Comparison of ENCODE assay signal across 1 cellular context in the genomic region with DNA sequence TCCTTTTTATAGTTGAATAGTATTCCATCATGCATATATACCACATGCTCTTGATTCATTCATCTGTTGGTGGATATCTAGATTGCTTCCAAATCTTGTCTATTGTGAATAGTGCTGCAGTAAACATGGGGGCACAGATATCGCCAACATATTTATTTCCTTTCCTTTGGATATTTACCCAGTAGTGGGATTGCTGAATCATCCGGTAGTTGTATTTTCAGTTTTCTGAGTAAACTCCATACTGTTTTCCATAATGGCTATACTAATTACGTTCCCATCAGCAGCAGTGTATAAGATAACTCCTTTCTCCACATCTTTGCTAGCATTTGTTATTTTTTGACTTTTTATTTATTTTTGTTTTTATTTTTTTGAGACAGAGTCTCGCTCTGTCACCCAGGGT.
TF ChIP-seq lines count a peak whose summit lies in the region.

No MANE protein-coding gene starts in this region.

TF ChIP-seq in K562, 482 proteins besides CTCF, POLR2A, EP300 and RAD21:
- no peak for TF ChIP-seq CAMTA2 (CRISPR knock-in tag; conservative IDR thresholded peaks at IDR 0.05)
- no peak for TF ChIP-seq ZNF121 (CRISPR knock-in tag; conservative IDR thresholded peaks at IDR 0.05)
- TF ChIP-seq, protein P1, sequence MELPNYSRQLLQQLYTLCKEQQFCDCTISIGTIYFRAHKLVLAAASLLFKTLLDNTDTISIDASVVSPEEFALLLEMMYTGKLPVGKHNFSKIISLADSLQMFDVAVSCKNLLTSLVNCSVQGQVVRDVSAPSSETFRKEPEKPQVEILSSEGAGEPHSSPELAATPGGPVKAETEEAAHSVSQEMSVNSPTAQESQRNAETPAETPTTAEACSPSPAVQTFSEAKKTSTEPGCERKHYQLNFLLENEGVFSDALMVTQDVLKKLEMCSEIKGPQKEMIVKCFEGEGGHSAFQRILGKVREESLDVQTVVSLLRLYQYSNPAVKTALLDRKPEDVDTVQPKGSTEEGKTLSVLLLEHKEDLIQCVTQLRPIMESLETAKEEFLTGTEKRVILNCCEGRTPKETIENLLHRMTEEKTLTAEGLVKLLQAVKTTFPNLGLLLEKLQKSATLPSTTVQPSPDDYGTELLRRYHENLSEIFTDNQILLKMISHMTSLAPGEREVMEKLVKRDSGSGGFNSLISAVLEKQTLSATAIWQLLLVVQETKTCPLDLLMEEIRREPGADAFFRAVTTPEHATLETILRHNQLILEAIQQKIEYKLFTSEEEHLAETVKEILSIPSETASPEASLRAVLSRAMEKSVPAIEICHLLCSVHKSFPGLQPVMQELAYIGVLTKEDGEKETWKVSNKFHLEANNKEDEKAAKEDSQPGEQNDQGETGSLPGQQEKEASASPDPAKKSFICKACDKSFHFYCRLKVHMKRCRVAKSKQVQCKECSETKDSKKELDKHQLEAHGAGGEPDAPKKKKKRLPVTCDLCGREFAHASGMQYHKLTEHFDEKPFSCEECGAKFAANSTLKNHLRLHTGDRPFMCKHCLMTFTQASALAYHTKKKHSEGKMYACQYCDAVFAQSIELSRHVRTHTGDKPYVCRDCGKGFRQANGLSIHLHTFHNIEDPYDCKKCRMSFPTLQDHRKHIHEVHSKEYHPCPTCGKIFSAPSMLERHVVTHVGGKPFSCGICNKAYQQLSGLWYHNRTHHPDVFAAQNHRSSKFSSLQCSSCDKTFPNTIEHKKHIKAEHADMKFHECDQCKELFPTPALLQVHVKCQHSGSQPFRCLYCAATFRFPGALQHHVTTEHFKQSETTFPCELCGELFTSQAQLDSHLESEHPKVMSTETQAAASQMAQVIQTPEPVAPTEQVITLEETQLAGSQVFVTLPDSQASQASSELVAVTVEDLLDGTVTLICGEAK (IDR thresholded peaks at IDR 0.05) = no peak
- TF ChIP-seq, protein P1 (CRISPR knock-in tag; IDR thresholded peaks at IDR 0.05) = no peak
- TF ChIP-seq BHLHE40 (IDR thresholded peaks at IDR 0.05; ENCODE audit: low read length) = no peak
- TF ChIP-seq CHD2 (IDR thresholded peaks at IDR 0.05; ENCODE audit: low read depth, low read length) = no peak
- peak; percentile 59; the same call in 1 of the 2 replicates for TF ChIP-seq NFE2 (IDR thresholded peaks at IDR 0.05; ENCODE audit: low read depth)
- TF ChIP-seq SMAD1 (IDR thresholded peaks at IDR 0.05; ENCODE audit: low read depth, low read length, partially characterized antibody) = no peak
- no peak for TF ChIP-seq HNRNPK (IDR thresholded peaks at IDR 0.05; ENCODE audit: low read depth, low read length, poor library complexity, severe bottlenecking)
- peak; percentile 55 for TF ChIP-seq C11orf30 (IDR thresholded peaks at IDR 0.05; ENCODE audit: low read depth)
- TF ChIP-seq, protein P2, sequence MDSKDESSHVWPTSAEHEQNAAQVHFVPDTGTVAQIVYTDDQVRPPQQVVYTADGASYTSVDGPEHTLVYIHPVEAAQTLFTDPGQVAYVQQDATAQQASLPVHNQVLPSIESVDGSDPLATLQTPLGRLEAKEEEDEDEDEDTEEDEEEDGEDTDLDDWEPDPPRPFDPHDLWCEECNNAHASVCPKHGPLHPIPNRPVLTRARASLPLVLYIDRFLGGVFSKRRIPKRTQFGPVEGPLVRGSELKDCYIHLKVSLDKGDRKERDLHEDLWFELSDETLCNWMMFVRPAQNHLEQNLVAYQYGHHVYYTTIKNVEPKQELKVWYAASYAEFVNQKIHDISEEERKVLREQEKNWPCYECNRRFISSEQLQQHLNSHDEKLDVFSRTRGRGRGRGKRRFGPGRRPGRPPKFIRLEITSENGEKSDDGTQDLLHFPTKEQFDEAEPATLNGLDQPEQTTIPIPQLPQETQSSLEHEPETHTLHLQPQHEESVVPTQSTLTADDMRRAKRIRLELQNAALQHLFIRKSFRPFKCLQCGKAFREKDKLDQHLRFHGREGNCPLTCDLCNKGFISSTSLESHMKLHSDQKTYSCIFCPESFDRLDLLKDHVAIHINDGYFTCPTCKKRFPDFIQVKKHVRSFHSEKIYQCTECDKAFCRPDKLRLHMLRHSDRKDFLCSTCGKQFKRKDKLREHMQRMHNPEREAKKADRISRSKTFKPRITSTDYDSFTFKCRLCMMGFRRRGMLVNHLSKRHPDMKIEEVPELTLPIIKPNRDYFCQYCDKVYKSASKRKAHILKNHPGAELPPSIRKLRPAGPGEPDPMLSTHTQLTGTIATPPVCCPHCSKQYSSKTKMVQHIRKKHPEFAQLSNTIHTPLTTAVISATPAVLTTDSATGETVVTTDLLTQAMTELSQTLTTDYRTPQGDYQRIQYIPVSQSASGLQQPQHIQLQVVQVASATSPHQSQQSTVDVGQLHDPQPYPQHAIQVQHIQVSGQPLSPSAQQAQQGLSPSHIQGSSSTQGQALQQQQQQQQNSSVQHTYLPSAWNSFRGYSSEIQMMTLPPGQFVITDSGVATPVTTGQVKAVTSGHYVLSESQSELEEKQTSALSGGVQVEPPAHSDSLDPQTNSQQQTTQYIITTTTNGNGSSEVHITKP (IDR thresholded peaks at IDR 0.05; ENCODE audit: partially characterized antibody) = peak; percentile 58
- peak; percentile 51 for TF ChIP-seq ZNF316 (IDR thresholded peaks at IDR 0.05)
- TF ChIP-seq MAFG (tag; conservative IDR thresholded peaks at IDR 0.05) = peak; percentile 32
